8 cellular contexts compared by ENCODE assay signal in the genomic region with DNA sequence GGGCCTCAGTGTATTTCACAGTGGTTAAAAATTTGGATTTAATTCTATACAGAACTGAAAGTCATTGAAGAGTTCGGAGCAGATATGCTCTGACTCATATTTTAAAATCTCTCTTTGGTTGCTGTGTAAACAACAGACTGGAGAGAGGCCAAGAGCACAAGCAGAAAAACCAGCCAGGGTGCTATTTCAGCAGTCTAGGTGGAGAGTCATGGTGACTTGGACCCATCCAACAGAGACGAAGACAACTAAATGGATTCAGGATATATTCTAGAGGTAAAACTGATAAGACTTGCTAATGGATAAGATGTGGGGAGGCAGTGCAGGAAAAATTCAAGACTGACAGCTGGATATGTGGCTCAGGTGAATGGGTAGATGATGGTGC.
DNase-seq lines count a peak whose midpoint lies in the region; ATAC-seq and TF ChIP-seq lines count a peak whose summit lies in the region.

No MANE protein-coding gene starts in this region.

- H3K27ac Mint-ChIP-seq in osteocyte (ENCODE audit: unreplicated experiment): peak overlapping the region; percentile 89

- ATAC-seq in GM18870 (IDR thresholded peaks at IDR 0.05; ENCODE audit: unreplicated experiment): no peak

- H3K36me3 Mint-ChIP-seq in osteocyte (ENCODE audit: unreplicated experiment): peaks cover 19% of the 10 kb centered on the region

- no peaks in the 10 kb centered on the region for H3K9me3 Mint-ChIP-seq in osteocyte (ENCODE audit: unreplicated experiment)

- H3K4me3 Mint-ChIP-seq in osteocyte (ENCODE audit: unreplicated experiment): peak overlapping the region; percentile 60

- TF ChIP-seq CTCF in osteocyte (IDR thresholded peaks at IDR 0.05): no peak

- DNase-seq in ELR (ENCODE audit: low read depth): peak; percentile 93
- peak; percentile 83 for DNase-seq in NCI-H2196 treated with DMSO at 0.1 percent for 48 hours (lab: John Stamatoyannopoulos, UW; ENCODE audit: unreplicated experiment)
- DNase-seq in dermis microvascular lymphatic vessel endothelial cell (ENCODE audit: low read depth in 2 of 2): peak; percentile 62 to 86
- DNase-seq in osteocyte (ENCODE audit: extremely low spot score, unreplicated experiment): no peak
- DNase-seq in NOMO-1 treated with dmso at 0.1 percent for 144 hours (lab: John Stamatoyannopoulos, UW; ENCODE audit: unreplicated experiment): no peak
- no peak for DNase-seq in activated naive CD4-positive, alpha-beta T cell treated with Interleukin-2 at 50 U/mL for 16 hours
- DNase-seq in SKM-1 (lab: John Stamatoyannopoulos, UW; ENCODE audit: unreplicated experiment): no peak

- no peaks in the 10 kb centered on the region for H3K27me3 Mint-ChIP-seq in osteocyte (ENCODE audit: unreplicated experiment)

- H3K4me1 Mint-ChIP-seq in osteocyte (ENCODE audit: unreplicated experiment): peaks cover 7% of the 10 kb centered on the region

Comparison
In these comparisons a context has a peak if more than half of its experiments do, and no peak if none do; other contexts are left out.
1. DNase-seq: peak in ELR (single experiment), NCI-H2196 treated with DMSO at 0.1 percent for 48 hours (single experiment) and dermis microvascular lymphatic vessel endothelial cell (2 of 2); none in osteocyte (single experiment), NOMO-1 treated with dmso at 0.1 percent for 144 hours (single experiment), activated naive CD4-positive, alpha-beta T cell treated with Interleukin-2 at 50 U/mL for 16 hours (single experiment) and SKM-1 (single experiment).